Comparison of ENCODE assay signal across 12 cellular contexts in the genomic region with DNA sequence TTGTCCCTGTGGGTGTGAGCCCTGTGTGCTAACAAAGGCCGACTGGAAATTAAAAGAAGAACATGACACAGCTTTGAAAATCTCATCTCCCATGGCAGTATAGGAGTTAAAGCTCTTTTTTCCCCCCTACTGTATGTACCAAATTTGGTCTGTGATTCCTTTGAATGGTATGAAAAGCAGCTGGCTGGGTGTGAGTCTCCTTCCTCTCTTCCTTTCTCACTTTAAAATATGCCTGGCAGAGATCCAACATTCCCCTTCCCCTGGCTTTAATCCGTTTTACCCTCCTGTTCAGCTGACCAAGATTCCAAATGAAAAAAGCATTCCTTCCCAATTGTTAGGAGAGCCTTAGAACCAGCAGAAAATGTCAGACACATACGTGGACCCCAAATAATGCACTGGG.
DNase-seq lines count a peak whose midpoint lies in the region; FAIRE-seq and TF ChIP-seq lines count a peak whose summit lies in the region.
"Had no signal": no experiment of that assay in that cellular context is flagged by ENCODE, and none has a peak within 500 bp of the region (broad histone marks: within the 10 kb centered on the region; RNA-seq: fewer than 3 reads in every experiment).

No MANE protein-coding gene starts in this region.

- peak overlapping the region; percentile 46 for H3K27ac ChIP-seq in fibroblast of lung (ENCODE audit: insufficient read depth, low read length)
- no peak overlapping the region for H3K27ac ChIP-seq in small intestine (ENCODE audit: low read depth in 1 of 2, low read length in 1 of 2)

- H3K36me3 Mint-ChIP-seq in nephron (ENCODE audit: low read depth): no peaks in the 10 kb centered on the region

- peaks cover 44% of the 10 kb centered on the region for H3K4me1 Mint-ChIP-seq in nephron
- H3K4me1 Mint-ChIP-seq: activated CD4-positive, alpha-beta T cell treated with anti-CD3 and anti-CD28 coated beads, Interleukin-2, amount 10 ng/mL, durations not matched to agents 24 days and 14 days had no signal

- no peak overlapping the region for H2AFZ ChIP-seq in fibroblast of lung (ENCODE audit: low read length)

- DNase-seq in NCI-H82 treated with DMSO at 0.1 percent for 48 hours (lab: John Stamatoyannopoulos, UW; ENCODE audit: unreplicated experiment) (peak; percentile 58), fibroblast of lung (ENCODE audit: low read depth in 2 of 2) (peak; percentile 70 to 96), small intestine (no peak), activated T-cell treated with anti-CD3 and anti-CD28 coated beads for 4 hours (no peak), NCI-H2029 treated with DMSO at 0.1 percent for 48 hours (lab: John Stamatoyannopoulos, UW) (no peak), anterior cingulate cortex (lab: John Stamatoyannopoulos, UW) (no peak)
- DNase-seq: activated CD4-positive, alpha-beta T cell treated with anti-CD3 and anti-CD28 coated beads, Interleukin-2, amount 10 ng/mL, durations not matched to agents 24 days and 14 days; GF-D8; NCI-H774 had no signal

- peak overlapping the region in 1 of 3 experiments; percentile 2 for H3K4me3 Mint-ChIP-seq in nephron
- H3K4me3 Mint-ChIP-seq: activated CD4-positive, alpha-beta T cell treated with anti-CD3 and anti-CD28 coated beads, Interleukin-2, amount 10 ng/mL, durations not matched to agents 24 days and 14 days had no signal

- peak overlapping the region; percentile 31 for H3K9ac ChIP-seq in ES-I3 (ENCODE audit: low read depth, low read length)
- no peak overlapping the region for H3K9ac ChIP-seq in fibroblast of lung (ENCODE audit: insufficient read depth, low read length)

- no peak overlapping the region for H3K4me3 ChIP-seq in fibroblast of lung (replicated peaks in 1 of 4; ENCODE audit: control extremely low read depth in 1 of 4, insufficient read depth in 1 of 4, low read depth in 3 of 4, low read length in 4 of 4)
- no peak overlapping the region for H3K4me3 ChIP-seq in small intestine (ENCODE audit: low read depth in 1 of 2, low read length in 2 of 2)

- TF ChIP-seq CTCF in fibroblast of lung (conservative IDR thresholded peaks at IDR 0.05 in 1 of 2, IDR thresholded peaks at IDR 0.05 in 1 of 2; ENCODE audit: low read depth in 1 of 2, low read length in 2 of 2): no peak
- no peak for TF ChIP-seq CTCF in nephron (IDR thresholded peaks at IDR 0.05; ENCODE audit: unreplicated experiment in 3 of 3)

- H3K4me1 ChIP-seq in ES-I3 (ENCODE audit: insufficient read depth, low read length) (peaks cover 38% of the 10 kb centered on the region), fibroblast of lung (ENCODE audit: control insufficient read depth, extremely low read depth, insufficient read depth, low read length) (peaks cover 15% of the 10 kb centered on the region), small intestine (ENCODE audit: control insufficient read depth in 2 of 2, insufficient read depth in 1 of 2, low read depth in 1 of 2, low read length in 1 of 2) (no peaks in the 10 kb centered on the region)

- no peaks in the 10 kb centered on the region for H3K9me3 Mint-ChIP-seq in nephron
- H3K9me3 Mint-ChIP-seq: activated CD4-positive, alpha-beta T cell treated with anti-CD3 and anti-CD28 coated beads, Interleukin-2, amount 10 ng/mL, durations not matched to agents 24 days and 14 days had no signal

- H3K36me3 ChIP-seq in ES-I3 (ENCODE audit: insufficient read depth, low read length) (no peaks in the 10 kb centered on the region), fibroblast of lung (ENCODE audit: control insufficient read depth, insufficient read depth, low read length) (no peaks in the 10 kb centered on the region), small intestine (ENCODE audit: control insufficient read depth in 2 of 2, insufficient read depth in 2 of 2, low read length in 2 of 2) (no peaks in the 10 kb centered on the region)

- peaks cover 4% of the 10 kb centered on the region for H3K27me3 Mint-ChIP-seq in nephron (ENCODE audit: low read depth)

- FAIRE-seq in small intestine (lab: Jason Lieb, UNC): no peak
- FAIRE-seq: colon had no signal

- H3K79me2 ChIP-seq in fibroblast of lung (ENCODE audit: control insufficient read depth, insufficient read depth, low read length): no peaks in the 10 kb centered on the region

- H4K20me1 ChIP-seq in fibroblast of lung (ENCODE audit: control insufficient read depth, extremely low read depth, insufficient read depth, low read length): no peaks in the 10 kb centered on the region

- H3K27me3 ChIP-seq in fibroblast of lung (ENCODE audit: control insufficient read depth, insufficient read depth, low read length): no peaks in the 10 kb centered on the region
- no peaks in the 10 kb centered on the region for H3K27me3 ChIP-seq in small intestine (ENCODE audit: control insufficient read depth in 2 of 2, insufficient read depth in 2 of 2, low read length in 2 of 2)

- peak overlapping the region; percentile 60 for H3K4me2 ChIP-seq in fibroblast of lung (ENCODE audit: extremely low read depth, insufficient read depth, low read length)

- peak overlapping the region in 2 of 3 experiments; percentile 11 to 16 for H3K27ac Mint-ChIP-seq in nephron
- H3K27ac Mint-ChIP-seq: activated CD4-positive, alpha-beta T cell treated with anti-CD3 and anti-CD28 coated beads, Interleukin-2, amount 10 ng/mL, durations not matched to agents 24 days and 14 days had no signal

- H3K9me3 ChIP-seq in ES-I3 (ENCODE audit: control insufficient read depth, insufficient read depth, low read length): no peaks in the 10 kb centered on the region
- H3K9me3 ChIP-seq in fibroblast of lung (ENCODE audit: control insufficient read depth, insufficient read depth, low read depth, low read length): no peaks in the 10 kb centered on the region
- H3K9me3 ChIP-seq in small intestine (ENCODE audit: control insufficient read depth, low read depth): no peaks in the 10 kb centered on the region

- WGBS in small intestine, 3 donors: 39 to 42% (median 41%) methylated on average over 3 of the region's 3 CpGs

Comparison
In these comparisons a context has a peak if more than half of its experiments do, and no peak if none do; other contexts are left out.
1. DNase-seq: peak in NCI-H82 treated with DMSO at 0.1 percent for 48 hours (single experiment) and fibroblast of lung (2 of 2); none in small intestine (single experiment), activated T-cell treated with anti-CD3 and anti-CD28 coated beads for 4 hours (single experiment), NCI-H2029 treated with DMSO at 0.1 percent for 48 hours (single experiment) and anterior cingulate cortex (0 of 58).